ENCODE assay signal across 2 cellular contexts in the genomic region with DNA sequence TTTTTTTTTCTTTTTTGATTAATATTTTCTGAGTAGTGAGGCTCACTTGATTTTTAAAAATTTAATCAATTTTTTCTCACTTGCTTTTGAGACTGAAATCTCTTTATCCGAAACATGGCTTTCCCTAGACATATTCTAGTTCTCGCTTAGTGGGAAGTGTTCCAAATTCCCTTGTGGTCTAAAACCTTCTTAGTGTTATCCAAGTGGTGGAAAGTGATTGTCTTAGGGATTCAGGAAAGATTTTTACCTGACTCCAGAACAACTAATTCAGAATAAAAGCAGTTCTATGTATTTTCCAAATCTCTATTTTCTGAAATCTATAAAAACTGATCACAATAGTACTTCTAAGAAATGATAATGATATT.
TF ChIP-seq lines count a peak whose summit lies in the region.

No MANE protein-coding gene starts in this region.

TF ChIP-seq in SK-N-SH, 30 proteins besides CTCF, POLR2A, EP300 and RAD21 (continued from another document):
- TF ChIP-seq, protein P1, sequence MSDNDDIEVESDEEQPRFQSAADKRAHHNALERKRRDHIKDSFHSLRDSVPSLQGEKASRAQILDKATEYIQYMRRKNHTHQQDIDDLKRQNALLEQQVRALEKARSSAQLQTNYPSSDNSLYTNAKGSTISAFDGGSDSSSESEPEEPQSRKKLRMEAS (IDR thresholded peaks at IDR 0.05; ENCODE audit: low read depth), result no peak
- no peak for TF ChIP-seq GABPA (IDR thresholded peaks at IDR 0.05; ENCODE audit: low read depth)
- TF ChIP-seq, protein P2, sequence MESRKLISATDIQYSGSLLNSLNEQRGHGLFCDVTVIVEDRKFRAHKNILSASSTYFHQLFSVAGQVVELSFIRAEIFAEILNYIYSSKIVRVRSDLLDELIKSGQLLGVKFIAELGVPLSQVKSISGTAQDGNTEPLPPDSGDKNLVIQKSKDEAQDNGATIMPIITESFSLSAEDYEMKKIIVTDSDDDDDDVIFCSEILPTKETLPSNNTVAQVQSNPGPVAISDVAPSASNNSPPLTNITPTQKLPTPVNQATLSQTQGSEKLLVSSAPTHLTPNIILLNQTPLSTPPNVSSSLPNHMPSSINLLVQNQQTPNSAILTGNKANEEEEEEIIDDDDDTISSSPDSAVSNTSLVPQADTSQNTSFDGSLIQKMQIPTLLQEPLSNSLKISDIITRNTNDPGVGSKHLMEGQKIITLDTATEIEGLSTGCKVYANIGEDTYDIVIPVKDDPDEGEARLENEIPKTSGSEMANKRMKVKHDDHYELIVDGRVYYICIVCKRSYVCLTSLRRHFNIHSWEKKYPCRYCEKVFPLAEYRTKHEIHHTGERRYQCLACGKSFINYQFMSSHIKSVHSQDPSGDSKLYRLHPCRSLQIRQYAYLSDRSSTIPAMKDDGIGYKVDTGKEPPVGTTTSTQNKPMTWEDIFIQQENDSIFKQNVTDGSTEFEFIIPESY (IDR thresholded peaks at IDR 0.05; ENCODE audit: borderline replicate concordance, low read depth), result no peak
- TF ChIP-seq RFX5 (IDR thresholded peaks at IDR 0.05; ENCODE audit: low read length), result no peak
- no peak for TF ChIP-seq FOXJ3 (CRISPR knock-in tag; IDR thresholded peaks at IDR 0.05)
- no peak for TF ChIP-seq ELF1 (IDR thresholded peaks at IDR 0.05)
- TF ChIP-seq, protein P3, sequence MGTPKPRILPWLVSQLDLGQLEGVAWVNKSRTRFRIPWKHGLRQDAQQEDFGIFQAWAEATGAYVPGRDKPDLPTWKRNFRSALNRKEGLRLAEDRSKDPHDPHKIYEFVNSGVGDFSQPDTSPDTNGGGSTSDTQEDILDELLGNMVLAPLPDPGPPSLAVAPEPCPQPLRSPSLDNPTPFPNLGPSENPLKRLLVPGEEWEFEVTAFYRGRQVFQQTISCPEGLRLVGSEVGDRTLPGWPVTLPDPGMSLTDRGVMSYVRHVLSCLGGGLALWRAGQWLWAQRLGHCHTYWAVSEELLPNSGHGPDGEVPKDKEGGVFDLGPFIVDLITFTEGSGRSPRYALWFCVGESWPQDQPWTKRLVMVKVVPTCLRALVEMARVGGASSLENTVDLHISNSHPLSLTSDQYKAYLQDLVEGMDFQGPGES (IDR thresholded peaks at IDR 0.05; ENCODE audit: low read depth, low read length), result no peak
- no peak for TF ChIP-seq TAF1 (IDR thresholded peaks at IDR 0.05; ENCODE audit: borderline replicate concordance, low read depth, low read length)

TF ChIP-seq in SK-N-SH treated with all-trans-retinoic acid at 6 μM for 48 hours, 23 proteins besides CTCF, POLR2A, EP300 and RAD21 (continued from another document):
- TF ChIP-seq, protein P4, sequence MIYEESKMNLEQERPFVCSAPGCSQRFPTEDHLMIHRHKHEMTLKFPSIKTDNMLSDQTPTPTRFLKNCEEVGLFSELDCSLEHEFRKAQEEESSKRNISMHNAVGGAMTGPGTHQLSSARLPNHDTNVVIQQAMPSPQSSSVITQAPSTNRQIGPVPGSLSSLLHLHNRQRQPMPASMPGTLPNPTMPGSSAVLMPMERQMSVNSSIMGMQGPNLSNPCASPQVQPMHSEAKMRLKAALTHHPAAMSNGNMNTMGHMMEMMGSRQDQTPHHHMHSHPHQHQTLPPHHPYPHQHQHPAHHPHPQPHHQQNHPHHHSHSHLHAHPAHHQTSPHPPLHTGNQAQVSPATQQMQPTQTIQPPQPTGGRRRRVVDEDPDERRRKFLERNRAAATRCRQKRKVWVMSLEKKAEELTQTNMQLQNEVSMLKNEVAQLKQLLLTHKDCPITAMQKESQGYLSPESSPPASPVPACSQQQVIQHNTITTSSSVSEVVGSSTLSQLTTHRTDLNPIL (CRISPR knock-in tag; IDR thresholded peaks at IDR 0.05; ENCODE audit: low read depth), result no peak
- TF ChIP-seq ISL1 (CRISPR knock-in tag; IDR thresholded peaks at IDR 0.05) (no peak), TCF4 (CRISPR knock-in tag; IDR thresholded peaks at IDR 0.05; ENCODE audit: borderline replicate concordance) (no peak), ESRRG (CRISPR knock-in tag; IDR thresholded peaks at IDR 0.05) (no peak), RARB (CRISPR knock-in tag; IDR thresholded peaks at IDR 0.05) (no peak), SNAI2 (CRISPR knock-in tag; IDR thresholded peaks at IDR 0.05) (no peak), CSDC2 (CRISPR knock-in tag; IDR thresholded peaks at IDR 0.05) (no peak), ZNF8 (CRISPR knock-in tag; IDR thresholded peaks at IDR 0.05) (no peak), PPARA (CRISPR knock-in tag; IDR thresholded peaks at IDR 0.05; ENCODE audit: borderline replicate concordance) (no peak), ZNF565 (CRISPR knock-in tag; conservative IDR thresholded peaks at IDR 0.05; ENCODE audit: low read depth) (no peak)
- TF ChIP-seq, protein P5, sequence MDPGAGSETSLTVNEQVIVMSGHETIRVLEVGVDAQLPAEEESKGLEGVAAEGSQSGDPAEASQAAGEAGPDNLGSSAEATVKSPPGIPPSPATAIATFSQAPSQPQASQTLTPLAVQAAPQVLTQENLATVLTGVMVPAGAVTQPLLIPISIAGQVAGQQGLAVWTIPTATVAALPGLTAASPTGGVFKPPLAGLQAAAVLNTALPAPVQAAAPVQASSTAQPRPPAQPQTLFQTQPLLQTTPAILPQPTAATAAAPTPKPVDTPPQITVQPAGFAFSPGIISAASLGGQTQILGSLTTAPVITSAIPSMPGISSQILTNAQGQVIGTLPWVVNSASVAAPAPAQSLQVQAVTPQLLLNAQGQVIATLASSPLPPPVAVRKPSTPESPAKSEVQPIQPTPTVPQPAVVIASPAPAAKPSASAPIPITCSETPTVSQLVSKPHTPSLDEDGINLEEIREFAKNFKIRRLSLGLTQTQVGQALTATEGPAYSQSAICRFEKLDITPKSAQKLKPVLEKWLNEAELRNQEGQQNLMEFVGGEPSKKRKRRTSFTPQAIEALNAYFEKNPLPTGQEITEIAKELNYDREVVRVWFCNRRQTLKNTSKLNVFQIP (CRISPR knock-in tag; IDR thresholded peaks at IDR 0.05; ENCODE audit: borderline replicate concordance, low read depth), result no peak
- TF ChIP-seq, protein P6, sequence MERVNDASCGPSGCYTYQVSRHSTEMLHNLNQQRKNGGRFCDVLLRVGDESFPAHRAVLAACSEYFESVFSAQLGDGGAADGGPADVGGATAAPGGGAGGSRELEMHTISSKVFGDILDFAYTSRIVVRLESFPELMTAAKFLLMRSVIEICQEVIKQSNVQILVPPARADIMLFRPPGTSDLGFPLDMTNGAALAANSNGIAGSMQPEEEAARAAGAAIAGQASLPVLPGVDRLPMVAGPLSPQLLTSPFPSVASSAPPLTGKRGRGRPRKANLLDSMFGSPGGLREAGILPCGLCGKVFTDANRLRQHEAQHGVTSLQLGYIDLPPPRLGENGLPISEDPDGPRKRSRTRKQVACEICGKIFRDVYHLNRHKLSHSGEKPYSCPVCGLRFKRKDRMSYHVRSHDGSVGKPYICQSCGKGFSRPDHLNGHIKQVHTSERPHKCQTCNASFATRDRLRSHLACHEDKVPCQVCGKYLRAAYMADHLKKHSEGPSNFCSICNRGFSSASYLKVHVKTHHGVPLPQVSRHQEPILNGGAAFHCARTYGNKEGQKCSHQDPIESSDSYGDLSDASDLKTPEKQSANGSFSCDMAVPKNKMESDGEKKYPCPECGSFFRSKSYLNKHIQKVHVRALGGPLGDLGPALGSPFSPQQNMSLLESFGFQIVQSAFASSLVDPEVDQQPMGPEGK (CRISPR knock-in tag; IDR thresholded peaks at IDR 0.05; ENCODE audit: borderline replicate concordance), result no peak
